ENCODE assay signal across 1 cellular context in the genomic region with DNA sequence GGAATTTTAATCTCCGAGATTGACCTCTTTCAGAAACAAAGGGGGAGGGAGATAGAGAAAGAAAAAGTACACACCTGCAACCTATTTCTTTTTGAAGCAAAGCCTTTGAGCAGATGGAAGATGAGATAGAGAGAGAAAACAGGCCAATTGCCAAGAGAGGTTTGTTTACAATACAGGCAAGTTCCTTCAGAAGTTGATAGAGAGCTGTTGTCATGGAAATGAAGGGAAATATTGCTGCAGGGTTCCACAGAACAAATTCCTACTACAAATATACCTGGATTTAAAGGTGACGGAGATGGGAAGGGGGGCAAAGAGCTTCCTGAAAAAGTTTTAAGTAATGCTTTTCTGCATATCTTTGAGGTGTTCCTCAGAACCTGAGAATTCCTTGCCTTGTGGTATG.
A peak's percentile ranks its signal among the peaks of the same experiment; 100 is the strongest.
TF ChIP-seq lines count a peak whose summit lies in the region.

No MANE protein-coding gene starts in this region.

TF ChIP-seq in HepG2, 621 proteins besides CTCF, POLR2A, EP300 and RAD21 (continued from another document):
- TF ChIP-seq SIN3A (IDR thresholded peaks at IDR 0.05; ENCODE audit: borderline replicate concordance, low read depth, low read length): no peak
- TF ChIP-seq MIXL1 (CRISPR knock-in tag; IDR thresholded peaks at IDR 0.05): no peak
- TF ChIP-seq NR2F1 (CRISPR knock-in tag; IDR thresholded peaks at IDR 0.05): no peak
- TF ChIP-seq PAX8 (CRISPR knock-in tag; IDR thresholded peaks at IDR 0.05; ENCODE audit: borderline replicate concordance): no peak
- no peak for TF ChIP-seq KAT8 (CRISPR knock-in tag; IDR thresholded peaks at IDR 0.05)
- TF ChIP-seq GATAD2A (CRISPR knock-in tag; IDR thresholded peaks at IDR 0.05): peak; percentile 26; the same call in 1 of the 2 replicates
- TF ChIP-seq, protein P1, sequence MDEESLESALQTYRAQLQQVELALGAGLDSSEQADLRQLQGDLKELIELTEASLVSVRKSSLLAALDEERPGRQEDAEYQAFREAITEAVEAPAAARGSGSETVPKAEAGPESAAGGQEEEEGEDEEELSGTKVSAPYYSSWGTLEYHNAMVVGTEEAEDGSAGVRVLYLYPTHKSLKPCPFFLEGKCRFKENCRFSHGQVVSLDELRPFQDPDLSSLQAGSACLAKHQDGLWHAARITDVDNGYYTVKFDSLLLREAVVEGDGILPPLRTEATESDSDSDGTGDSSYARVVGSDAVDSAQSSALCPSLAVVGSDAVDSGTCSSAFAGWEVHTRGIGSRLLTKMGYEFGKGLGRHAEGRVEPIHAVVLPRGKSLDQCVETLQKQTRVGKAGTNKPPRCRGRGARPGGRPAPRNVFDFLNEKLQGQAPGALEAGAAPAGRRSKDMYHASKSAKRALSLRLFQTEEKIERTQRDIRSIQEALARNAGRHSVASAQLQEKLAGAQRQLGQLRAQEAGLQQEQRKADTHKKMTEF (CRISPR knock-in tag; IDR thresholded peaks at IDR 0.05): 0 out of 2 replicates have a peak, but pooled peaks have one; percentile 22
- no peak for TF ChIP-seq ZNF263 (CRISPR knock-in tag; IDR thresholded peaks at IDR 0.05)
- no peak for TF ChIP-seq SOX13 (IDR thresholded peaks at IDR 0.05)
- TF ChIP-seq SOX13 (CRISPR knock-in tag; conservative IDR thresholded peaks at IDR 0.05 in 1 of 2, IDR thresholded peaks at IDR 0.05 in 1 of 2): peak in 1 of 2 experiments; percentile 85; a peak in 2 of 4 replicates
- 0 out of 2 replicates have a peak, but pooled peaks have one; percentile 26 for TF ChIP-seq CREM (IDR thresholded peaks at IDR 0.05)
- TF ChIP-seq CREM (CRISPR knock-in tag; IDR thresholded peaks at IDR 0.05): no peak
- no peak for TF ChIP-seq ZMAT3 (CRISPR knock-in tag; conservative IDR thresholded peaks at IDR 0.05)
- 0 out of 2 replicates have a peak, but pooled peaks have one; percentile 31 for TF ChIP-seq NCOA2 (CRISPR knock-in tag; IDR thresholded peaks at IDR 0.05)
TF ChIP-seq in HepG2: peak in this region for 17.
